Comparison of ENCODE assay signal across 36 cellular contexts in the genomic region with DNA sequence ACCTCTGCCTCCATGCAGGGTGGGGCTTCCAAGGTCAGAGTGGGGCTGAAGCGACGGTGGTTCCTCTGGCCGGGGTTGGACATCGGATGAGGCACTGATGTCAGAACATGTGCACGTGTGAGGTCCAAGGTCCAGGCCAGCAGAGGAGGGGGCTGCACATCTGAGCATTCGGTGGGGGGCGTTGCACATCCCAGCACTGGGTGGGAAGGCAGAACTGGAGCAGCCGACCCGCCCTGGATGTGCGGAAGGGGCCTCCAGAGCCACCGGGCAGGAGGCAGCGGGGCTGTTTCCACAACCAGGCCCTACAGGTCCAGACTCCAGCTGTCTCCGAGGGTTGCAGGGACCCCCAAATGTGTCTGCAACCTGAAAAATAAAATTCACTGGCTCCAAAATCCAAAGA.
"Had no signal": no experiment of that assay in that cellular context is flagged by ENCODE, and none has a peak within 500 bp of the region (broad histone marks: within the 10 kb centered on the region; RNA-seq: fewer than 3 reads in every experiment).

No MANE protein-coding gene starts in this region.

- ATAC-seq: activated CD4-positive, CD25-positive, alpha-beta regulatory T cell treated with anti-CD3 and anti-CD28 coated beads, Interleukin-2, amount 50 U/mL, for 24 hours; activated CD8-positive, alpha-beta memory T cell treated with anti-CD3 and anti-CD28 coated beads, Interleukin-2, amount 10 ng/mL, durations not matched to agents 7 days and 5 days; activated CD8-positive, alpha-beta T cell treated with anti-CD3 and anti-CD28 coated beads, Interleukin-2, amount 10 ng/mL, durations not matched to agents 7 days and 5 days; activated naive CD8-positive, alpha-beta T cell treated with anti-CD3 and anti-CD28 coated beads, Interleukin-2, amount 50 U/mL, for 24 hours; effector memory CD8-positive, alpha-beta T cell; foreskin keratinocyte; gastrocnemius medialis; T-cell had no signal

- H3K4me1 Mint-ChIP-seq: activated B cell treated with CpG ODN at 0.5 μM for 24 hours; activated CD4-positive, alpha-beta T cell treated with anti-CD3 and anti-CD28 coated beads, Interleukin-2, amount 10 ng/mL, durations not matched to agents 24 days and 14 days; activated CD8-positive, alpha-beta memory T cell treated with anti-CD3 and anti-CD28 coated beads, Interleukin-2, amount 10 ng/mL, durations not matched to agents 7 days and 5 days; activated naive CD4-positive, alpha-beta T cell treated with anti-CD3 and anti-CD28 coated beads, Interleukin-2, amount 50 U/mL, for 24 hours; activated naive CD8-positive, alpha-beta T cell treated with anti-CD3 and anti-CD28 coated beads, Interleukin-2, amount 50 U/mL, for 24 hours; central memory CD8-positive, alpha-beta T cell; T-cell had no signal

- H3K4me1 ChIP-seq: adrenal gland, breast epithelium, esophagus muscularis mucosa, foreskin keratinocyte had no signal

- H3K27me3 ChIP-seq: adrenal gland, cardiac muscle cell, foreskin keratinocyte, gastrocnemius medialis had no signal

- FAIRE-seq: colon, TTC549 had no signal

- H3K36me3 ChIP-seq: adrenal gland, breast epithelium, cardiac muscle cell, esophagus muscularis mucosa, gastrocnemius medialis had no signal

- H3K4me3 ChIP-seq: adrenal gland, breast epithelium, cardiac muscle cell, esophagus muscularis mucosa, gastrocnemius medialis had no signal

- H3K9me3 ChIP-seq: adrenal gland, breast epithelium, esophagus muscularis mucosa, gastrocnemius medialis had no signal

- H3K9me3 Mint-ChIP-seq: activated CD4-positive, alpha-beta memory T cell treated with anti-CD3 and anti-CD28 coated beads for 36 hours; activated CD4-positive, alpha-beta T cell treated with anti-CD3 and anti-CD28 coated beads, Interleukin-2, amount 10 ng/mL, durations not matched to agents 24 days and 14 days; activated naive CD4-positive, alpha-beta T cell treated with anti-CD3 and anti-CD28 coated beads, Interleukin-2, amount 50 U/mL, for 24 hours; activated naive CD8-positive, alpha-beta T cell treated with anti-CD3 and anti-CD28 coated beads for 36 hours; activated naive CD8-positive, alpha-beta T cell treated with anti-CD3 and anti-CD28 coated beads, Interleukin-2, amount 50 U/mL, for 24 hours; activated T-helper 1 cell treated with anti-CD3 and anti-CD28 coated beads, Interleukin-12 subunit alpha, Interleukin-12 subunit beta, Interleukin-2, Interleukin-4 antibody, amounts not matched to agents 30 ng/mL and 10 ng/mL and 1 ng/mL, durations not matched to agents 14 hours and 24 hours and 36 hours; activated T-helper 2 cell treated with anti-CD3 and anti-CD28 coated beads, Interferon-gamma antibody, Interleukin-2, Interleukin-4, amounts not matched to agents 10 μg/mL and 5 μg/mL and 100 μg/mL, durations not matched to agents 14 hours and 24 hours and 36 hours; central memory CD8-positive, alpha-beta T cell; effector memory CD8-positive, alpha-beta T cell; T-helper 1 cell treated with Interleukin-12 subunit alpha and Interleukin-12 subunit beta and Interleukin-4 antibody, amounts not matched to agents 30 μg/mL and 1 μg/mL, for 36 hours had no signal

- H3K27me3 Mint-ChIP-seq: activated CD4-positive, alpha-beta T cell treated with anti-CD3 and anti-CD28 coated beads, Interleukin-2, amount 10 ng/mL, durations not matched to agents 24 days and 14 days; activated CD8-positive, alpha-beta memory T cell treated with anti-CD3 and anti-CD28 coated beads, Interleukin-2, amount 10 ng/mL, durations not matched to agents 7 days and 5 days had no signal

- H3K27ac ChIP-seq: adrenal gland, breast epithelium, cardiac muscle cell, esophagus muscularis mucosa, foreskin keratinocyte, gastrocnemius medialis, VCaP had no signal

- H3K36me3 Mint-ChIP-seq: activated CD4-positive, alpha-beta memory T cell treated with anti-CD3 and anti-CD28 coated beads for 36 hours; activated CD8-positive, alpha-beta memory T cell treated with anti-CD3 and anti-CD28 coated beads, Interleukin-2, amount 10 ng/mL, durations not matched to agents 7 days and 5 days; activated naive CD4-positive, alpha-beta T cell treated with anti-CD3 and anti-CD28 coated beads, Interleukin-2, amount 50 U/mL, for 24 hours; activated naive CD8-positive, alpha-beta T cell treated with anti-CD3 and anti-CD28 coated beads for 36 hours; brain; T-cell had no signal

- H3K27ac Mint-ChIP-seq: activated B cell treated with CpG ODN at 0.5 μM for 24 hours; activated CD4-positive, alpha-beta memory T cell treated with anti-CD3 and anti-CD28 coated beads for 36 hours; activated CD4-positive, alpha-beta T cell treated with anti-CD3 and anti-CD28 coated beads, Interleukin-2, amount 10 ng/mL, durations not matched to agents 24 days and 14 days; activated CD8-positive, alpha-beta memory T cell treated with anti-CD3 and anti-CD28 coated beads, Interleukin-2, amount 10 ng/mL, durations not matched to agents 7 days and 5 days; activated CD8-positive, alpha-beta T cell treated with anti-CD3 and anti-CD28 coated beads, Interleukin-2, amount 10 ng/mL, durations not matched to agents 7 days and 5 days; activated naive CD4-positive, alpha-beta T cell treated with anti-CD3 and anti-CD28 coated beads for 36 hours; activated naive CD4-positive, alpha-beta T cell treated with anti-CD3 and anti-CD28 coated beads, Interleukin-2, amount 50 U/mL, for 24 hours; activated naive CD8-positive, alpha-beta T cell treated with anti-CD3 and anti-CD28 coated beads for 36 hours; activated naive CD8-positive, alpha-beta T cell treated with anti-CD3 and anti-CD28 coated beads, Interleukin-2, amount 50 U/mL, for 24 hours; activated T-helper 1 cell treated with anti-CD3 and anti-CD28 coated beads, Interleukin-12 subunit alpha, Interleukin-12 subunit beta, Interleukin-2, Interleukin-4 antibody, amounts not matched to agents 30 ng/mL and 10 ng/mL and 1 ng/mL, durations not matched to agents 14 hours and 24 hours and 36 hours; activated T-helper 2 cell treated with anti-CD3 and anti-CD28 coated beads, Interferon-gamma antibody, Interleukin-2, Interleukin-4, amounts not matched to agents 10 μg/mL and 5 μg/mL and 100 μg/mL, durations not matched to agents 14 hours and 24 hours and 36 hours; effector memory CD8-positive, alpha-beta T cell; T-cell; T-helper 1 cell treated with Interleukin-12 subunit alpha and Interleukin-12 subunit beta and Interleukin-4 antibody, amounts not matched to agents 30 μg/mL and 1 μg/mL, for 36 hours had no signal

- H3K4me3 Mint-ChIP-seq: activated B cell treated with CpG ODN at 0.5 μM for 24 hours; activated CD4-positive, alpha-beta memory T cell treated with anti-CD3 and anti-CD28 coated beads for 36 hours; activated CD4-positive, alpha-beta T cell treated with anti-CD3 and anti-CD28 coated beads, Interleukin-2, amount 10 ng/mL, durations not matched to agents 24 days and 14 days; activated CD8-positive, alpha-beta memory T cell treated with anti-CD3 and anti-CD28 coated beads, Interleukin-2, amount 10 ng/mL, durations not matched to agents 7 days and 5 days; activated CD8-positive, alpha-beta T cell treated with anti-CD3 and anti-CD28 coated beads, Interleukin-2, amount 10 ng/mL, durations not matched to agents 7 days and 5 days; activated naive CD4-positive, alpha-beta T cell treated with anti-CD3 and anti-CD28 coated beads for 36 hours; activated naive CD4-positive, alpha-beta T cell treated with anti-CD3 and anti-CD28 coated beads, Interleukin-2, amount 50 U/mL, for 24 hours; activated naive CD8-positive, alpha-beta T cell treated with anti-CD3 and anti-CD28 coated beads for 36 hours; activated naive CD8-positive, alpha-beta T cell treated with anti-CD3 and anti-CD28 coated beads, Interleukin-2, amount 50 U/mL, for 24 hours; activated T-helper 1 cell treated with anti-CD3 and anti-CD28 coated beads, Interleukin-12 subunit alpha, Interleukin-12 subunit beta, Interleukin-2, Interleukin-4 antibody, amounts not matched to agents 30 ng/mL and 10 ng/mL and 1 ng/mL, durations not matched to agents 14 hours and 24 hours and 36 hours; brain; central memory CD8-positive, alpha-beta T cell; effector memory CD8-positive, alpha-beta T cell; T-cell; T-helper 1 cell treated with Interleukin-12 subunit alpha and Interleukin-12 subunit beta and Interleukin-4 antibody, amounts not matched to agents 30 μg/mL and 1 μg/mL, for 36 hours had no signal

- DNase-seq: activated B cell treated with CpG ODN at 0.5 μM for 24 hours; activated CD4-positive, alpha-beta memory T cell treated with anti-CD3 and anti-CD28 coated beads for 36 hours; activated CD4-positive, alpha-beta T cell treated with anti-CD3 and anti-CD28 coated beads, Interleukin-2, amount 10 ng/mL, durations not matched to agents 24 days and 14 days; activated CD8-positive, alpha-beta memory T cell treated with anti-CD3 and anti-CD28 coated beads, Interleukin-2, amount 10 ng/mL, durations not matched to agents 7 days and 5 days; activated CD8-positive, alpha-beta memory T cell treated with anti-CD3 and anti-CD28 coated beads, Interleukin-2, amount 50 U/mL, for 4 hours; activated CD8-positive, alpha-beta T cell treated with anti-CD3 and anti-CD28 coated beads, Interleukin-2, amount 10 ng/mL, durations not matched to agents 7 days and 5 days; activated effector memory CD4-positive, alpha-beta T cell treated with anti-CD3 and anti-CD28 coated beads, Interleukin-2, amount 50 U/mL, for 16 hours; activated naive CD4-positive, alpha-beta T cell treated with anti-CD3 and anti-CD28 coated beads for 36 hours; activated naive CD8-positive, alpha-beta T cell treated with anti-CD3 and anti-CD28 coated beads for 36 hours; activated naive CD8-positive, alpha-beta T cell treated with anti-CD3 and anti-CD28 coated beads, Interleukin-2, amount 50 U/mL, for 24 hours; activated T-cell treated with anti-CD3 and anti-CD28 coated beads, Interleukin-2, amount 50 U/mL, for 1 hour; activated T-cell treated with anti-CD3 and anti-CD28 coated beads, Interleukin-2, amount 50 U/mL, for 48 hours; adrenal gland; amygdala; aorta; cortex of kidney; effector CD4-positive, alpha-beta T cell; effector memory CD8-positive, alpha-beta T cell; erythroblast; foreskin keratinocyte; gastrocnemius medialis; T-cell; T-helper 9 cell had no signal
